ENCODE assay signal across 11 cellular contexts in the genomic region with DNA sequence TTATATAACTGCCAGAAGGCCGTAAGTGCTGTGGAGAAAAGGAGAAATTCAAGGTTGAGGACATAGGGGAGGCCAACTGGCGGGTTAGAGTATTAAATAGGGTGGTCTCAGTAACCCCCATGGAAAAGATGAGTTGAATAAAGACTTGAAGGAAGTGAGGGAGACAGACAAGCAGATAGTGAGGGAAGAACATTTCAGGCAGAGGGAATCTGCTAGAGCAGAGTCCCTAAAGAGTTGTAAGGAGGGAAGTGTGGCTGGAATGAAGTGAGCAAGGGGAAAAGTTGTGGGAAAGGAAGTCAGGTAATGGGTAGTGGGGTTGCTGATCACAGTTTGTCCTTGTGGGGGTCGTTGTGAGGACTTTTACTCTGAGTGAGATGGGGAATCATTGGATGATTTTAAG. TPM values are rescaled to one million over a fixed set of nuclear protein-coding genes. Genes with fewer than 3 reads are reported as not detected.
DNase-seq lines count a peak whose midpoint lies in the region; ATAC-seq, FAIRE-seq and TF ChIP-seq lines count a peak whose summit lies in the region.
"Had no signal": no experiment of that assay in that cellular context is flagged by ENCODE, and none has a peak within 500 bp of the region (broad histone marks: within the 10 kb centered on the region; RNA-seq: fewer than 3 reads in every experiment).

No MANE protein-coding gene starts in this region.

- H3K36me3 ChIP-seq in OCI-LY3 (replicated peaks; ENCODE audit: low read depth, low read length) (peaks cover 22% of the 10 kb centered on the region), endodermal cell (ENCODE audit: control insufficient read depth, insufficient read depth, low read length) (peaks cover 4% of the 10 kb centered on the region)
- H3K36me3 ChIP-seq: upper lobe of left lung had no signal

- peak overlapping the region; percentile 97 for H3K27ac Mint-ChIP-seq in activated CD4-positive, alpha-beta T cell treated with anti-CD3 and anti-CD28 coated beads, Interleukin-2, amount 10 ng/mL, durations not matched to agents 24 days and 14 days
- peak overlapping the region; percentile 86 for H3K27ac Mint-ChIP-seq in endodermal cell

- peaks cover 56% of the 10 kb centered on the region for H3K79me2 ChIP-seq in OCI-LY3 (ENCODE audit: low read length)

- no peak overlapping the region for H2AFZ ChIP-seq in OCI-LY3 (ENCODE audit: low read depth, low read length)

- ATAC-seq in GM21367 (IDR thresholded peaks at IDR 0.05; ENCODE audit: unreplicated experiment), result no peak
- no peak for ATAC-seq in HG03521 (IDR thresholded peaks at IDR 0.05; ENCODE audit: unreplicated experiment)

- H3K27ac ChIP-seq in OCI-LY3 (ENCODE audit: low read length) (peak overlapping the region; percentile 85), endodermal cell (ENCODE audit: low read depth, low read length) (no peak overlapping the region)

- H3K4me3 ChIP-seq in OCI-LY3 (ENCODE audit: low read length) (peak overlapping the region; percentile 100), endodermal cell (ENCODE audit: low read length) (peak overlapping the region; percentile 95), skeletal muscle cell (ENCODE audit: low read depth, low read length) (peak overlapping the region; percentile 90)

- no peak for FAIRE-seq in RCC 7860 (lab: Jason Lieb, UNC)

- H3K27me3 Mint-ChIP-seq in activated CD4-positive, alpha-beta T cell treated with anti-CD3 and anti-CD28 coated beads, Interleukin-2, amount 10 ng/mL, durations not matched to agents 24 days and 14 days, result peaks cover 2% of the 10 kb centered on the region
- no peaks in the 10 kb centered on the region for H3K27me3 Mint-ChIP-seq in endodermal cell (ENCODE audit: insufficient read depth)

- peak overlapping the region; percentile 92 for H3K4me2 ChIP-seq in OCI-LY3 (ENCODE audit: low read length)

- TF ChIP-seq CTCF in OCI-LY3 (IDR thresholded peaks at IDR 0.05; ENCODE audit: low read depth, low read length) (no peak), endodermal cell (conservative IDR thresholded peaks at IDR 0.05) (no peak)

- H3K9me3 Mint-ChIP-seq in activated CD4-positive, alpha-beta T cell treated with anti-CD3 and anti-CD28 coated beads, Interleukin-2, amount 10 ng/mL, durations not matched to agents 24 days and 14 days, result no peaks in the 10 kb centered on the region
- no peaks in the 10 kb centered on the region for H3K9me3 Mint-ChIP-seq in endodermal cell

- peaks cover 28% of the 10 kb centered on the region for H3K36me3 Mint-ChIP-seq in activated CD4-positive, alpha-beta T cell treated with anti-CD3 and anti-CD28 coated beads, Interleukin-2, amount 10 ng/mL, durations not matched to agents 24 days and 14 days (ENCODE audit: low read depth)
- peaks cover 10% of the 10 kb centered on the region for H3K36me3 Mint-ChIP-seq in endodermal cell (ENCODE audit: low read depth)

- peaks cover 29% of the 10 kb centered on the region for H3K4me1 ChIP-seq in OCI-LY3 (ENCODE audit: low read length)
- no peaks in the 10 kb centered on the region for H3K4me1 ChIP-seq in endodermal cell (ENCODE audit: control insufficient read depth, insufficient read depth, low read length)

- H3K27me3 ChIP-seq in OCI-LY3 (ENCODE audit: low read depth, low read length), result no peaks in the 10 kb centered on the region
- no peaks in the 10 kb centered on the region for H3K27me3 ChIP-seq in endodermal cell (ENCODE audit: control insufficient read depth, insufficient read depth, low read length, poor library complexity, severe bottlenecking)
- H3K27me3 ChIP-seq: upper lobe of left lung had no signal

- H3K9me3 ChIP-seq in OCI-LY3 (ENCODE audit: insufficient read depth, low read length), result no peaks in the 10 kb centered on the region
- no peaks in the 10 kb centered on the region for H3K9me3 ChIP-seq in endodermal cell (ENCODE audit: control insufficient read depth, low read length)
- H3K9me3 ChIP-seq: upper lobe of left lung had no signal

- intact Hi-C loops in activated CD4-positive, alpha-beta T cell treated with anti-CD3 and anti-CD28 coated beads, Interleukin-2, amount 10 ng/mL, durations not matched to agents 24 days and 14 days (cut with micrococcal nuclease), result no loop called here

- H3K9ac ChIP-seq in OCI-LY3 (ENCODE audit: low read length) (peak overlapping the region; percentile 95), endodermal cell (ENCODE audit: extremely low read depth, low read length, poor library complexity, severe bottlenecking) (peak overlapping the region; percentile 83)

- H4K20me1 ChIP-seq in OCI-LY3 (ENCODE audit: insufficient read depth, low read length), result peaks cover 12% of the 10 kb centered on the region

- peak overlapping the region; percentile 89 for H3K4me3 Mint-ChIP-seq in activated CD4-positive, alpha-beta T cell treated with anti-CD3 and anti-CD28 coated beads, Interleukin-2, amount 10 ng/mL, durations not matched to agents 24 days and 14 days
- H3K4me3 Mint-ChIP-seq in endodermal cell, result peak overlapping the region; percentile 85

- WGBS in endodermal cell (ENCODE audit: insufficient coverage in 1 of 2, insufficient read length in 1 of 2), 2 experiments, result 67 to 75% methylated on average over 3 of the region's 3 CpGs

- H3K4me1 Mint-ChIP-seq in activated CD4-positive, alpha-beta T cell treated with anti-CD3 and anti-CD28 coated beads, Interleukin-2, amount 10 ng/mL, durations not matched to agents 24 days and 14 days, result peaks cover 48% of the 10 kb centered on the region
- H3K4me1 Mint-ChIP-seq in endodermal cell, result peaks cover 24% of the 10 kb centered on the region

- DNase-seq in activated CD4-positive, alpha-beta T cell treated with anti-CD3 and anti-CD28 coated beads, Interleukin-2, amount 10 ng/mL, durations not matched to agents 24 days and 14 days, result no peak
- DNase-seq in activated CD4-positive, alpha-beta T cell treated with anti-CD3 and anti-CD28 coated beads, Interleukin-2, amount 50 U/mL, for 48 hours, result no peak
- DNase-seq in endodermal cell, result no peak
- no peak for DNase-seq in skeletal muscle cell (ENCODE audit: low read depth)
- no peak for DNase-seq in RCC 7860 (ENCODE audit: low spot score)
- DNase-seq: NCI-H1092 treated with DMSO at 0.1 percent for 48 hours; stimulated activated CD4-positive, alpha-beta T cell treated with anti-CD3 and anti-CD28 coated beads, Interleukin-15, amount 100 ng/mL, for 24 hours had no signal

RNA-seq across cellular contexts. Expression of a gene that starts 1.4 kb away (rescaled TPM):
- 64.9 and 66.5 TPM in 2 replicates for total RNA-seq in activated CD4-positive, alpha-beta T cell treated with anti-CD3 and anti-CD28 coated beads, Interleukin-2, amount 10 ng/mL, durations not matched to agents 24 days and 14 days
- 10 to 100 TPM; 56.6 to 94.3 TPM for total RNA-seq in endodermal cell
- polyA plus RNA-seq in endodermal cell (2013, experiment 1 of 2), result 99.2 TPM
- 95.4 TPM for polyA plus RNA-seq in endodermal cell (2013, experiment 2 of 2)

RNA-seq across cellular contexts. Expression of a gene that starts 17.8 kb away (rescaled TPM):
- total RNA-seq in activated CD4-positive, alpha-beta T cell treated with anti-CD3 and anti-CD28 coated beads, Interleukin-2, amount 10 ng/mL, durations not matched to agents 24 days and 14 days, result 29.5 and 33.6 TPM in 2 replicates
- 10 to 100 TPM; 71.4 to 75.7 TPM for total RNA-seq in endodermal cell
- 71.2 TPM for polyA plus RNA-seq in endodermal cell (2013, experiment 1 of 2)
- 61.2 TPM for polyA plus RNA-seq in endodermal cell (2013, experiment 2 of 2)

RNA-seq across cellular contexts. Expression of a gene that starts 24.9 kb away (rescaled TPM):
- total RNA-seq in activated CD4-positive, alpha-beta T cell treated with anti-CD3 and anti-CD28 coated beads, Interleukin-2, amount 10 ng/mL, durations not matched to agents 24 days and 14 days, result 120 and 124 TPM in 2 replicates
- total RNA-seq in endodermal cell, result 100 to 1,000 TPM; 198 to 219 TPM
- polyA plus RNA-seq in endodermal cell (2013, experiment 1 of 2), result 232 TPM
- polyA plus RNA-seq in endodermal cell (2013, experiment 2 of 2), result 195 TPM

RNA-seq across cellular contexts. Expression of a gene that starts 26.9 kb away (rescaled TPM):
- total RNA-seq in activated CD4-positive, alpha-beta T cell treated with anti-CD3 and anti-CD28 coated beads, Interleukin-2, amount 10 ng/mL, durations not matched to agents 24 days and 14 days, result 41.5 and 44.6 TPM in 2 replicates
- 10 to 100 TPM; 90.2 to 94.2 TPM for total RNA-seq in endodermal cell
- polyA plus RNA-seq in endodermal cell (2013, experiment 1 of 2), result 63.4 TPM
- polyA plus RNA-seq in endodermal cell (2013, experiment 2 of 2), result 54.7 TPM
